Comparison of ENCODE assay signal across 12 cellular contexts in the genomic region with DNA sequence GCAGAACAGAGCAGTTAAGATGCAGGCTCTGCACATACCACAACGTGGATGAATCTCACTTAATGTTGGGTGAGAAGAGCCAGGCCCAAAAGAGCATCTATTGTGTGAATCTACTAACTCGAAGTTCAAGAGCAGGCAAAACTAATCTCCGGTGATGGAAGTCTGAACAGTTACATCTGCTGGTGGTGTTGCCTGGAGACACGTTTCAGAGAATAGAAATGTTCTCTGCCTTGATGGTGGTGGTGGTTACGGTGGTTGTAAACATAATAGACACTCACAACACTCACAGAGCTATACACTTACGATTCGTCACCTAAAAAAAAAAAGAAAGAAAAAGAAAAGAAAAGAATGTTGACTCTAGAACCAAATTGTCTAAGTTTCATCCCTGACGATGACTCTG.
DNase-seq lines count a peak whose midpoint lies in the region; ATAC-seq and TF ChIP-seq lines count a peak whose summit lies in the region.
"Had no signal": no experiment of that assay in that cellular context is flagged by ENCODE, and none has a peak within 500 bp of the region (broad histone marks: within the 10 kb centered on the region; RNA-seq: fewer than 3 reads in every experiment).

No MANE protein-coding gene starts in this region.

- no peak overlapping the region for H3K9ac ChIP-seq in colonic mucosa (ENCODE audit: low read depth in 2 of 2, low read length in 2 of 2)

- no peaks in the 10 kb centered on the region for H3K27me3 ChIP-seq in colonic mucosa

- intact Hi-C loops in cardiac septum (cut with DNase I) (no loop called here), Right ventricle myocardium superior (cut with DNase I) (no loop called here), colonic mucosa (cut with DNase I) (no loop called here), Calu3 (cut with micrococcal nuclease; ENCODE audit: unreplicated experiment) (no loop called here)

- CTCF ChIA-PET in Calu3 (lab: Charles Lee) = interaction anchor here (0.7 kb wide), 1 partner anchor 768 kb away, joined by 3 read pairs; no protein-coding TSS in a partner anchor

- peak overlapping the region; percentile 63 for H3K27ac Mint-ChIP-seq in activated naive CD8-positive, alpha-beta T cell treated with anti-CD3 and anti-CD28 coated beads, Interleukin-2, amount 50 U/mL, for 24 hours
- H3K27ac Mint-ChIP-seq in Calu3 (ENCODE audit: unreplicated experiment) = no peak overlapping the region

- H3K36me3 Mint-ChIP-seq in activated naive CD8-positive, alpha-beta T cell treated with anti-CD3 and anti-CD28 coated beads, Interleukin-2, amount 50 U/mL, for 24 hours (ENCODE audit: low read depth) = peaks cover 8% of the 10 kb centered on the region
- peaks cover 19% of the 10 kb centered on the region for H3K36me3 Mint-ChIP-seq in Calu3 (ENCODE audit: insufficient read depth, unreplicated experiment)

- TF ChIP-seq CTCF in colonic mucosa (IDR thresholded peaks at IDR 0.05) (no peak), Calu3 (IDR thresholded peaks at IDR 0.05; ENCODE audit: unreplicated experiment) (no peak)

- BruUV-seq in Calu3 (replicated peaks; lab: Mats Ljungman, UMichigan) = no TSS peak

- no peak overlapping the region for H3K4me3 ChIP-seq in colonic mucosa
- H3K4me3 ChIP-seq: HAP-1, left ventricle myocardium inferior had no signal

- DNase-seq in cardiac septum (ENCODE audit: low spot score) (peak; percentile 33), Right ventricle myocardium superior (no peak), middle frontal gyrus (ENCODE audit: extremely low spot score, low spot score) (no peak), colonic mucosa (no peak), putamen (ENCODE audit: low spot score) (no peak), Calu3 (no peak)
- DNase-seq in activated naive CD8-positive, alpha-beta T cell treated with anti-CD3 and anti-CD28 coated beads, Interleukin-2, amount 50 U/mL, for 24 hours = no peak
- DNase-seq: left ventricle myocardium inferior; NCI-H2171 treated with DMSO at 0.1 percent for 48 hours; stimulated activated CD8-positive, alpha-beta memory T cell treated with anti-CD3 and anti-CD28 coated beads, Interleukin-4, amount 100 ng/mL, for 48 hours had no signal

- no peaks in the 10 kb centered on the region for H3K9me3 ChIP-seq in colonic mucosa
- H3K9me3 ChIP-seq: HAP-1, left ventricle myocardium inferior had no signal

- H3K9me3 Mint-ChIP-seq in activated naive CD8-positive, alpha-beta T cell treated with anti-CD3 and anti-CD28 coated beads, Interleukin-2, amount 50 U/mL, for 24 hours = peaks cover 18% of the 10 kb centered on the region
- peaks cover 7% of the 10 kb centered on the region for H3K9me3 Mint-ChIP-seq in Calu3 (ENCODE audit: low read depth, unreplicated experiment)

- no peaks in the 10 kb centered on the region for H3K4me1 ChIP-seq in colonic mucosa
- H3K4me1 ChIP-seq: HAP-1 had no signal

- no peaks in the 10 kb centered on the region for H3K27me3 Mint-ChIP-seq in activated naive CD8-positive, alpha-beta T cell treated with anti-CD3 and anti-CD28 coated beads, Interleukin-2, amount 50 U/mL, for 24 hours
- no peaks in the 10 kb centered on the region for H3K27me3 Mint-ChIP-seq in Calu3 (ENCODE audit: unreplicated experiment)

- peaks cover 59% of the 10 kb centered on the region for H3K4me1 Mint-ChIP-seq in activated naive CD8-positive, alpha-beta T cell treated with anti-CD3 and anti-CD28 coated beads, Interleukin-2, amount 50 U/mL, for 24 hours
- peaks cover 36% of the 10 kb centered on the region for H3K4me1 Mint-ChIP-seq in Calu3 (ENCODE audit: low read depth, unreplicated experiment)

- H3K4me3 Mint-ChIP-seq in activated naive CD8-positive, alpha-beta T cell treated with anti-CD3 and anti-CD28 coated beads, Interleukin-2, amount 50 U/mL, for 24 hours = no peak overlapping the region
- no peak overlapping the region for H3K4me3 Mint-ChIP-seq in Calu3 (ENCODE audit: low read depth, unreplicated experiment)

- H3K27ac ChIP-seq in colonic mucosa = no peak overlapping the region
- H3K27ac ChIP-seq: left ventricle myocardium inferior had no signal

- ATAC-seq in Right ventricle myocardium superior (ENCODE audit: poor library complexity) (no peak), HG03135 (IDR thresholded peaks at IDR 0.05; ENCODE audit: unreplicated experiment) (peak; percentile 14)
- ATAC-seq in activated naive CD8-positive, alpha-beta T cell treated with anti-CD3 and anti-CD28 coated beads, Interleukin-2, amount 50 U/mL, for 24 hours = no peak

- H3K36me3 ChIP-seq in colonic mucosa = no peaks in the 10 kb centered on the region
- H3K36me3 ChIP-seq: HAP-1, left ventricle myocardium inferior had no signal
